18 cellular contexts compared by ENCODE assay signal in genomic region chr1:33057095-33057494, GRCh38. TPM values are rescaled to one million over a fixed set of nuclear protein-coding genes. Genes with fewer than 3 reads are reported as not detected.
DNase-seq lines count a peak whose midpoint lies in the region; TF ChIP-seq lines count a peak whose summit lies in the region.
"Had no signal": no experiment of that assay in that cellular context is flagged by ENCODE, and none has a peak within 500 bp of the region (broad histone marks: within the 10 kb centered on the region; RNA-seq: fewer than 3 reads in every experiment).

No MANE protein-coding gene starts in this region.

- no peaks in the 10 kb centered on the region for H3K36me3 ChIP-seq in BLaER1
- H3K36me3 ChIP-seq in ovary, result no peaks in the 10 kb centered on the region

- in situ Hi-C loops in ACHN (cut with HindIII; ENCODE audit: low pct_ligation_motif_present, low pct_unique_long_range_greater_than_20kb, low sequenced_read_pairs), result no loop called here

- H4K20me1 ChIP-seq in BLaER1, result no peaks in the 10 kb centered on the region

- H3K4me3 ChIP-seq in BLaER1 (no peak overlapping the region), ovary (no peak overlapping the region)
- H3K4me3 ChIP-seq: GM23248, SK-N-MC had no signal

- H3K4me2 ChIP-seq in BLaER1, result peak overlapping the region; percentile 76

- no peak for TF ChIP-seq EP300 in ovary (IDR thresholded peaks at IDR 0.05)

- WGBS in ovary, 3 donors, result 92 to 96% (median 96%) methylated on average over 2 of the region's 2 CpGs

- H3K9me3 ChIP-seq in BLaER1 (peaks cover 17% of the 10 kb centered on the region), ovary (no peaks in the 10 kb centered on the region)

- no peaks in the 10 kb centered on the region for H3K27me3 ChIP-seq in BLaER1
- no peaks in the 10 kb centered on the region for H3K27me3 ChIP-seq in ovary

- no peak overlapping the region for H3K9ac ChIP-seq in BLaER1
- H3K9ac ChIP-seq: GM23248 had no signal

- intact Hi-C loops in ovary (cut with DNase I), result loop anchor here (5.0 to 10.0 kb wide), 2 partner anchors 122 to 125 kb away; no protein-coding TSS in a partner anchor

- H3K27ac ChIP-seq in BLaER1 (0 out of 2 replicates have a peak overlapping the region, but pooled peaks have one; percentile 28), ovary (no peak overlapping the region)
- H3K27ac ChIP-seq: GM23248, SK-N-MC had no signal

- DNase-seq in GF-D8 (lab: John Stamatoyannopoulos, UW) (peak; percentile 22), NCI-H2171 (lab: John Stamatoyannopoulos, UW) (peak; percentile 61), cerebellum (ENCODE audit: low spot score) (peak; percentile 61), ovary (no peak), ACHN (no peak), HUDEP-2 (lab: John Stamatoyannopoulos, UW; ENCODE audit: unreplicated experiment in 76 of 76) (no peak)
- DNase-seq: CD8-positive, alpha-beta T cell; GM23248; Kasumi-1; MM.1S; NCI-H1417 treated with DMSO at 0.1 percent for 48 hours; NCI-H1930; NCI-H446 treated with DMSO at 0.1 percent for 48 hours; NCI-H748 treated with DMSO at 0.1 percent for 48 hours; T-helper 1 cell; T1000 had no signal

- peaks cover 46% of the 10 kb centered on the region for H3K4me1 ChIP-seq in BLaER1
- H3K4me1 ChIP-seq in ovary (ENCODE audit: insufficient read depth), result peaks cover 3% of the 10 kb centered on the region

- TF ChIP-seq POLR2A in ovary (IDR thresholded peaks at IDR 0.05), result no peak

- no peak for TF ChIP-seq CTCF in ovary (IDR thresholded peaks at IDR 0.05)

RNA-seq across cellular contexts. Expression of gene AK2, which starts 20.4 kb away (rescaled TPM):
- total RNA-seq in cerebellum (52.4 TPM), ovary (100 to 1,000 TPM in 5 of 7 donors, 10 to 100 TPM in 2; 92.2 to 135 (median 115) TPM)
- 100 to 1,000 TPM in 1 of 2 donors, 10 to 100 TPM in 1; 52.9 to 150 TPM for polyA plus RNA-seq in ovary

RNA-seq across cellular contexts. Expression of gene AZIN2, which starts 23.9 kb away (rescaled TPM):
- 8.7 TPM for total RNA-seq in cerebellum
- total RNA-seq in ovary, result 10 to 100 TPM in 3 of 7 donors, 1 to 10 TPM in 4; 7.6 to 15.7 (median 9.5) TPM
- 1 to 10 TPM; 4.1 to 9.4 TPM for polyA plus RNA-seq in ovary

Comparison
In these comparisons a context has a peak if more than half of its experiments do, and no peak if none do; other contexts are left out.
1. DNase-seq: peak in GF-D8 (single experiment), NCI-H2171 (single experiment) and cerebellum (single experiment); none in ovary (0 of 5), ACHN (single experiment) and HUDEP-2 (0 of 76).